1 cellular context compared by ENCODE assay signal in the genomic region with DNA sequence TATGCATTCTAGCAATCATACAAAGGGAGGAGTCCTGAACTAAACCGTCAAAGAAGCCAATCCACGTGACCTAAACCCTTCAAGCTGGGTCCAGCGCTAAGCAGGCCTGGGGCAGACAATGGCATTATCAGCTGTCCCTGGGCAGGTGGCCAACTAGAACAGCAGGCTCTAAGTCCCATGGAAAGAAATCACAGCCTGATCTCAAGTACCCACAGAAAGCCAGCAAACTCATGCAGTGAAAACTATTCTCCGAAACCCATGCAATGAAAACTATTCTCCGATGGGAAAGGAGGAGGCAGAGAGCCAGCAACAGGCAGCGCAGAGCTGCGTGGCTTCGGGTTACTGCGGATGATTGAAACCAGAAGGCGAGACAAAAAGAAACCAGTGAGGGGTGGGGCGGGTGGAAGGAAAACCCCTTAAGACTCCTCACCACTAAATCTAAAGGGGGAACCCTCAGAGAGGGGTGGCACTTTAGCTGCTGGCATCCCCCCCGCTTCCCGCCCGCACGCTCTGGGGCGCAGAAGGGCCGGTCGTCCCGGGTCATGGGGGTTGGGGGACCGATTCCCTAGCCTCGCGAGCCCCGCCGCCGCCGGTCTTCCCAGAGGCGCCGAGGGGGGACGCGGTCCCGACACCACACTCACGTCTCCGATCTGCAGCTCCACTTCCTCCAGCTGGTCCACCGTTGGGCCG.
TF ChIP-seq lines count a peak whose summit lies in the region.

No MANE protein-coding gene starts in this region.

TF ChIP-seq in HEK293, 187 proteins besides CTCF, POLR2A, EP300 and RAD21 (continued from another document):
- TF ChIP-seq, protein P1, sequence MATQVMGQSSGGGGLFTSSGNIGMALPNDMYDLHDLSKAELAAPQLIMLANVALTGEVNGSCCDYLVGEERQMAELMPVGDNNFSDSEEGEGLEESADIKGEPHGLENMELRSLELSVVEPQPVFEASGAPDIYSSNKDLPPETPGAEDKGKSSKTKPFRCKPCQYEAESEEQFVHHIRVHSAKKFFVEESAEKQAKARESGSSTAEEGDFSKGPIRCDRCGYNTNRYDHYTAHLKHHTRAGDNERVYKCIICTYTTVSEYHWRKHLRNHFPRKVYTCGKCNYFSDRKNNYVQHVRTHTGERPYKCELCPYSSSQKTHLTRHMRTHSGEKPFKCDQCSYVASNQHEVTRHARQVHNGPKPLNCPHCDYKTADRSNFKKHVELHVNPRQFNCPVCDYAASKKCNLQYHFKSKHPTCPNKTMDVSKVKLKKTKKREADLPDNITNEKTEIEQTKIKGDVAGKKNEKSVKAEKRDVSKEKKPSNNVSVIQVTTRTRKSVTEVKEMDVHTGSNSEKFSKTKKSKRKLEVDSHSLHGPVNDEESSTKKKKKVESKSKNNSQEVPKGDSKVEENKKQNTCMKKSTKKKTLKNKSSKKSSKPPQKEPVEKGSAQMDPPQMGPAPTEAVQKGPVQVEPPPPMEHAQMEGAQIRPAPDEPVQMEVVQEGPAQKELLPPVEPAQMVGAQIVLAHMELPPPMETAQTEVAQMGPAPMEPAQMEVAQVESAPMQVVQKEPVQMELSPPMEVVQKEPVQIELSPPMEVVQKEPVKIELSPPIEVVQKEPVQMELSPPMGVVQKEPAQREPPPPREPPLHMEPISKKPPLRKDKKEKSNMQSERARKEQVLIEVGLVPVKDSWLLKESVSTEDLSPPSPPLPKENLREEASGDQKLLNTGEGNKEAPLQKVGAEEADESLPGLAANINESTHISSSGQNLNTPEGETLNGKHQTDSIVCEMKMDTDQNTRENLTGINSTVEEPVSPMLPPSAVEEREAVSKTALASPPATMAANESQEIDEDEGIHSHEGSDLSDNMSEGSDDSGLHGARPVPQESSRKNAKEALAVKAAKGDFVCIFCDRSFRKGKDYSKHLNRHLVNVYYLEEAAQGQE (tag by site-specific recombination; IDR thresholded peaks at IDR 0.05) = 0 out of 2 replicates have a peak, but pooled peaks have one; percentile 12
- TF ChIP-seq ZIC2 (tag by site-specific recombination; IDR thresholded peaks at IDR 0.05) (peak; percentile 96), REPIN1 (tag by site-specific recombination; IDR thresholded peaks at IDR 0.05; ENCODE audit: low read depth) (0 out of 2 replicates have a peak, but pooled peaks have one; percentile 39), ZBTB48 (tag by site-specific recombination; IDR thresholded peaks at IDR 0.05) (peak; percentile 94), ZNF785 (tag by site-specific recombination; IDR thresholded peaks at IDR 0.05) (no peak), ZNF76 (tag by site-specific recombination; IDR thresholded peaks at IDR 0.05; ENCODE audit: borderline replicate concordance, low read depth) (peak; percentile 65), HIC1 (tag by site-specific recombination; IDR thresholded peaks at IDR 0.05) (peak; percentile 55; the same call in 1 of the 2 replicates), ZNF501 (tag by site-specific recombination; IDR thresholded peaks at IDR 0.05) (peak; percentile 48; the same call in 1 of the 2 replicates), EGR2 (tag by site-specific recombination; IDR thresholded peaks at IDR 0.05; ENCODE audit: low read depth) (no peak), ZNF560 (tag by site-specific recombination; IDR thresholded peaks at IDR 0.05; ENCODE audit: borderline replicate concordance) (no peak), ZNF335 (tag by site-specific recombination; conservative IDR thresholded peaks at IDR 0.05) (peak; percentile 65), PRDM1 (tag by site-specific recombination; IDR thresholded peaks at IDR 0.05) (peak; percentile 43), ZNF366 (tag by site-specific recombination; conservative IDR thresholded peaks at IDR 0.05) (0 out of 2 replicates have a peak, but pooled peaks have one; percentile 18), MYNN (tag by site-specific recombination; IDR thresholded peaks at IDR 0.05; ENCODE audit: borderline replicate concordance) (no peak), ZNF341 (tag by site-specific recombination; IDR thresholded peaks at IDR 0.05; ENCODE audit: low read depth) (0 out of 2 replicates have a peak, but pooled peaks have one; percentile 47), ZBTB17 (tag by site-specific recombination; IDR thresholded peaks at IDR 0.05) (peak; percentile 52), ZNF660 (tag by site-specific recombination; IDR thresholded peaks at IDR 0.05) (peak; percentile 56; the same call in 1 of the 2 replicates), ZFP69B (tag by site-specific recombination; IDR thresholded peaks at IDR 0.05) (0 out of 2 replicates have a peak, but pooled peaks have one; percentile 22)
- TF ChIP-seq, protein P2, sequence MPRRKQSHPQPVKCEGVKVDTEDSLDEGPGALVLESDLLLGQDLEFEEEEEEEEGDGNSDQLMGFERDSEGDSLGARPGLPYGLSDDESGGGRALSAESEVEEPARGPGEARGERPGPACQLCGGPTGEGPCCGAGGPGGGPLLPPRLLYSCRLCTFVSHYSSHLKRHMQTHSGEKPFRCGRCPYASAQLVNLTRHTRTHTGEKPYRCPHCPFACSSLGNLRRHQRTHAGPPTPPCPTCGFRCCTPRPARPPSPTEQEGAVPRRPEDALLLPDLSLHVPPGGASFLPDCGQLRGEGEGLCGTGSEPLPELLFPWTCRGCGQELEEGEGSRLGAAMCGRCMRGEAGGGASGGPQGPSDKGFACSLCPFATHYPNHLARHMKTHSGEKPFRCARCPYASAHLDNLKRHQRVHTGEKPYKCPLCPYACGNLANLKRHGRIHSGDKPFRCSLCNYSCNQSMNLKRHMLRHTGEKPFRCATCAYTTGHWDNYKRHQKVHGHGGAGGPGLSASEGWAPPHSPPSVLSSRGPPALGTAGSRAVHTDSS (tag by site-specific recombination; IDR thresholded peaks at IDR 0.05) = peak; percentile 22; the same call in 1 of the 2 replicates
- TF ChIP-seq, protein P3, sequence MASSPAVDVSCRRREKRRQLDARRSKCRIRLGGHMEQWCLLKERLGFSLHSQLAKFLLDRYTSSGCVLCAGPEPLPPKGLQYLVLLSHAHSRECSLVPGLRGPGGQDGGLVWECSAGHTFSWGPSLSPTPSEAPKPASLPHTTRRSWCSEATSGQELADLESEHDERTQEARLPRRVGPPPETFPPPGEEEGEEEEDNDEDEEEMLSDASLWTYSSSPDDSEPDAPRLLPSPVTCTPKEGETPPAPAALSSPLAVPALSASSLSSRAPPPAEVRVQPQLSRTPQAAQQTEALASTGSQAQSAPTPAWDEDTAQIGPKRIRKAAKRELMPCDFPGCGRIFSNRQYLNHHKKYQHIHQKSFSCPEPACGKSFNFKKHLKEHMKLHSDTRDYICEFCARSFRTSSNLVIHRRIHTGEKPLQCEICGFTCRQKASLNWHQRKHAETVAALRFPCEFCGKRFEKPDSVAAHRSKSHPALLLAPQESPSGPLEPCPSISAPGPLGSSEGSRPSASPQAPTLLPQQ (tag by site-specific recombination; IDR thresholded peaks at IDR 0.05) = peak; percentile 50
- TF ChIP-seq, protein P4, sequence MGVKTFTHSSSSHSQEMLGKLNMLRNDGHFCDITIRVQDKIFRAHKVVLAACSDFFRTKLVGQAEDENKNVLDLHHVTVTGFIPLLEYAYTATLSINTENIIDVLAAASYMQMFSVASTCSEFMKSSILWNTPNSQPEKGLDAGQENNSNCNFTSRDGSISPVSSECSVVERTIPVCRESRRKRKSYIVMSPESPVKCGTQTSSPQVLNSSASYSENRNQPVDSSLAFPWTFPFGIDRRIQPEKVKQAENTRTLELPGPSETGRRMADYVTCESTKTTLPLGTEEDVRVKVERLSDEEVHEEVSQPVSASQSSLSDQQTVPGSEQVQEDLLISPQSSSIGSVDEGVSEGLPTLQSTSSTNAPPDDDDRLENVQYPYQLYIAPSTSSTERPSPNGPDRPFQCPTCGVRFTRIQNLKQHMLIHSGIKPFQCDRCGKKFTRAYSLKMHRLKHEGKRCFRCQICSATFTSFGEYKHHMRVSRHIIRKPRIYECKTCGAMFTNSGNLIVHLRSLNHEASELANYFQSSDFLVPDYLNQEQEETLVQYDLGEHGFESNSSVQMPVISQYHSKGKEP (tag by site-specific recombination; IDR thresholded peaks at IDR 0.05) = 0 out of 2 replicates have a peak, but pooled peaks have one; percentile 31
- TF ChIP-seq, protein P5, sequence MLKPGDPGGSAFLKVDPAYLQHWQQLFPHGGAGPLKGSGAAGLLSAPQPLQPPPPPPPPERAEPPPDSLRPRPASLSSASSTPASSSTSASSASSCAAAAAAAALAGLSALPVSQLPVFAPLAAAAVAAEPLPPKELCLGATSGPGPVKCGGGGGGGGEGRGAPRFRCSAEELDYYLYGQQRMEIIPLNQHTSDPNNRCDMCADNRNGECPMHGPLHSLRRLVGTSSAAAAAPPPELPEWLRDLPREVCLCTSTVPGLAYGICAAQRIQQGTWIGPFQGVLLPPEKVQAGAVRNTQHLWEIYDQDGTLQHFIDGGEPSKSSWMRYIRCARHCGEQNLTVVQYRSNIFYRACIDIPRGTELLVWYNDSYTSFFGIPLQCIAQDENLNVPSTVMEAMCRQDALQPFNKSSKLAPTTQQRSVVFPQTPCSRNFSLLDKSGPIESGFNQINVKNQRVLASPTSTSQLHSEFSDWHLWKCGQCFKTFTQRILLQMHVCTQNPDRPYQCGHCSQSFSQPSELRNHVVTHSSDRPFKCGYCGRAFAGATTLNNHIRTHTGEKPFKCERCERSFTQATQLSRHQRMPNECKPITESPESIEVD (tag by site-specific recombination; IDR thresholded peaks at IDR 0.05) = peak; percentile 14; the same call in 1 of the 2 replicates
